In genomic region chr17:76281573-76282371, GRCh38 we compare ENCODE assay signal across 29 cellular contexts. TPM values are rescaled to one million over a fixed set of nuclear protein-coding genes. Genes with fewer than 3 reads are reported as not detected.
DNase-seq lines count a peak whose midpoint lies in the region; ATAC-seq and TF ChIP-seq lines count a peak whose summit lies in the region.
"Had no signal": no experiment of that assay in that cellular context is flagged by ENCODE, and none has a peak within 500 bp of the region (broad histone marks: within the 10 kb centered on the region; RNA-seq: fewer than 3 reads in every experiment).

No MANE protein-coding gene starts in this region.

- no peak overlapping the region for H4K8ac ChIP-seq in neuronal stem cell (ENCODE audit: low read depth, low read length)

- no peaks in the 10 kb centered on the region for H3K9me3 Mint-ChIP-seq in naive thymus-derived CD8-positive, alpha-beta T cell
- H3K9me3 Mint-ChIP-seq: activated CD8-positive, alpha-beta T cell treated with anti-CD3 and anti-CD28 coated beads for 36 hours; dendritic cell treated with granulocyte-macrophage colony-stimulating factor and Interleukin-4, amounts not matched to agents 40 ng/mL and 50 ng/mL, for 4 days; endodermal cell; H9; mesothelial cell of epicardium; stimulated activated naive B cell treated with anti-CD40 and anti-IgM and Interleukin-4, amounts not matched to agents 10 μg/mL and 1 μg/mL and 100 μg/mL, for 72 hours had no signal

- no peaks in the 10 kb centered on the region for H3K27me3 ChIP-seq in heart left ventricle
- H3K27me3 ChIP-seq in neuronal stem cell (ENCODE audit: control insufficient read depth in 3 of 3, insufficient read depth in 3 of 3, low read depth in 1 of 3, low read length in 3 of 3), result no peaks in the 10 kb centered on the region
- no peaks in the 10 kb centered on the region for H3K27me3 ChIP-seq in spleen (replicated peaks in 1 of 7)
- H3K27me3 ChIP-seq: BLaER1 treated with 17β-estradiol and CSF1 and Interleukin-3, amounts not matched to agents 10 nM and 100 nM; upper lobe of right lung had no signal

- H3K4me3 ChIP-seq in LNCaP clone FGC (ENCODE audit: low read depth, low read length) (no peak overlapping the region), heart left ventricle (no peak overlapping the region), neuronal stem cell (ENCODE audit: low read length in 2 of 2) (peak overlapping the region in 1 of 2 donors; percentile 52), spleen (no peak overlapping the region)
- H3K4me3 ChIP-seq: BLaER1 treated with 17β-estradiol and CSF1 and Interleukin-3, amounts not matched to agents 10 nM and 100 nM; skin epidermis; upper lobe of right lung had no signal

- TF ChIP-seq CTCF in LNCaP clone FGC (IDR thresholded peaks at IDR 0.05; ENCODE audit: control insufficient read depth, extremely low read depth, insufficient read depth) (no peak), heart left ventricle (IDR thresholded peaks at IDR 0.05) (no peak), spleen (IDR thresholded peaks at IDR 0.05 in 8 of 11, conservative IDR thresholded peaks at IDR 0.05 in 3 of 11) (no peak)

- peaks cover 10 to 16% (median 12%) of the 10 kb centered on the region in 4 donors for H3K4me1 Mint-ChIP-seq in naive thymus-derived CD8-positive, alpha-beta T cell
- H3K4me1 Mint-ChIP-seq: endodermal cell had no signal

- TF ChIP-seq POLR2A in heart left ventricle (IDR thresholded peaks at IDR 0.05), result no peak
- TF ChIP-seq POLR2A in spleen (IDR thresholded peaks at IDR 0.05), result no peak

- H3K9me3 ChIP-seq in heart left ventricle (no peaks in the 10 kb centered on the region), neuronal stem cell (replicated peaks in 1 of 2; ENCODE audit: control insufficient read depth in 2 of 2, insufficient read depth in 1 of 2, low read depth in 1 of 2, low read length in 2 of 2) (peaks cover 0 to 3% of the 10 kb centered on the region in 2 donors), spleen (no peaks in the 10 kb centered on the region)
- H3K9me3 ChIP-seq: BLaER1 treated with 17β-estradiol and CSF1 and Interleukin-3, amounts not matched to agents 10 nM and 100 nM; upper lobe of right lung had no signal

- no peak overlapping the region for H2BK5ac ChIP-seq in neuronal stem cell (ENCODE audit: low read length)

- H2AK5ac ChIP-seq in neuronal stem cell (ENCODE audit: low read depth, low read length), result peak overlapping the region; percentile 63

- no peak overlapping the region for H3K27ac Mint-ChIP-seq in naive thymus-derived CD8-positive, alpha-beta T cell
- H3K27ac Mint-ChIP-seq: activated CD8-positive, alpha-beta T cell treated with anti-CD3 and anti-CD28 coated beads for 36 hours; dendritic cell treated with granulocyte-macrophage colony-stimulating factor and Interleukin-4, amounts not matched to agents 40 ng/mL and 50 ng/mL, for 4 days; endodermal cell; mesothelial cell of epicardium; stimulated activated naive B cell treated with anti-CD40 and anti-IgM and Interleukin-4, amounts not matched to agents 10 μg/mL and 1 μg/mL and 100 μg/mL, for 72 hours had no signal

- no peak overlapping the region for H3K9ac ChIP-seq in neuronal stem cell (ENCODE audit: low read depth, low read length, poor library complexity)
- H3K9ac ChIP-seq: BLaER1 treated with 17β-estradiol and CSF1 and Interleukin-3, amounts not matched to agents 10 nM and 100 nM had no signal

- H3K36me3 Mint-ChIP-seq in naive thymus-derived CD8-positive, alpha-beta T cell, result no peaks in the 10 kb centered on the region
- H3K36me3 Mint-ChIP-seq: mesothelial cell of epicardium had no signal

- H2BK15ac ChIP-seq in neuronal stem cell (ENCODE audit: low read length), result peak overlapping the region; percentile 67

- no peak overlapping the region for H3K4ac ChIP-seq in neuronal stem cell (ENCODE audit: low read length)

- H3K18ac ChIP-seq in neuronal stem cell (ENCODE audit: low read length), result no peak overlapping the region

- no peak overlapping the region for H2BK120ac ChIP-seq in neuronal stem cell (ENCODE audit: low read depth, low read length)

- DNase-seq in LNCaP clone FGC (ENCODE audit: low read depth) (peak; percentile 86), NCI-H2196 treated with DMSO at 0.1 percent for 48 hours (lab: John Stamatoyannopoulos, UW; ENCODE audit: unreplicated experiment) (peak; percentile 53), heart left ventricle (no peak), neuronal stem cell (ENCODE audit: low spot score) (no peak), spleen (no peak), SW 1271 (lab: John Stamatoyannopoulos, UW) (no peak)
- no peak for DNase-seq in naive thymus-derived CD8-positive, alpha-beta T cell
- DNase-seq: activated CD4-positive, alpha-beta T cell treated with anti-CD3 and anti-CD28 coated beads for 1 hour; activated CD8-positive, alpha-beta T cell treated with anti-CD3 and anti-CD28 coated beads for 36 hours; activated gamma-delta T cell; central memory CD4-positive, alpha-beta T cell; endodermal cell; glutamatergic neuron; H9; islet precursor cell; NCI-H1436 treated with DMSO at 0.1 percent for 48 hours; NCI-H524; NK-92 treated with Interleukin-12 subunit alpha and Interleukin-12 subunit beta, amount 100 ng/mL, for 24 hours; nucleus accumbens; PC-3; SHP77; stimulated activated naive B cell treated with anti-CD40 and anti-IgM and Interleukin-4, amounts not matched to agents 10 μg/mL and 1 μg/mL and 100 μg/mL, for 72 hours; T-helper 2 cell; upper lobe of right lung had no signal

- H2AFZ ChIP-seq in neuronal stem cell (ENCODE audit: low read length), result no peak overlapping the region

- H3K4me1 ChIP-seq in heart left ventricle, result peaks cover 0 to 16% (median 5%) of the 10 kb centered on the region in 12 donors
- H3K4me1 ChIP-seq in neuronal stem cell (ENCODE audit: control insufficient read depth in 2 of 2, insufficient read depth in 1 of 2, low read depth in 1 of 2, low read length in 2 of 2), result peaks cover 0 to 6% of the 10 kb centered on the region in 2 donors
- peaks cover 0 to 11% (median 3%) of the 10 kb centered on the region in 6 donors for H3K4me1 ChIP-seq in spleen

- H2BK12ac ChIP-seq in neuronal stem cell (ENCODE audit: low read length), result no peak overlapping the region

- no peak overlapping the region for H3K14ac ChIP-seq in neuronal stem cell (ENCODE audit: low read length)

- H3K23ac ChIP-seq in neuronal stem cell (ENCODE audit: low read depth, low read length, poor library complexity), result peak overlapping the region; percentile 44

- POLR2A ChIA-PET in naive thymus-derived CD8-positive, alpha-beta T cell (lab: Charles Lee), result interaction anchor here (1.6 to 5.3 kb wide), 4 partner anchors 13 to 160 kb away, joined by 4 to 112 read pairs (median 28); no protein-coding TSS in a partner anchor

- H3K36me3 ChIP-seq in heart left ventricle (no peaks in the 10 kb centered on the region), neuronal stem cell (replicated peaks in 1 of 2; ENCODE audit: control insufficient read depth in 2 of 2, insufficient read depth in 2 of 2, low read length in 2 of 2) (peaks cover 4 to 7% of the 10 kb centered on the region in 2 donors), spleen (no peaks in the 10 kb centered on the region)
- H3K36me3 ChIP-seq: BLaER1 treated with 17β-estradiol and CSF1 and Interleukin-3, amounts not matched to agents 10 nM and 100 nM; upper lobe of right lung had no signal

- H4K91ac ChIP-seq in neuronal stem cell (ENCODE audit: low read depth, low read length, poor library complexity), result no peak overlapping the region

- peaks cover 5% of the 10 kb centered on the region for H3K79me1 ChIP-seq in neuronal stem cell (ENCODE audit: low read depth, low read length)

- ATAC-seq in heart left ventricle, result peak; percentile 38 to 51 (median 42)
- no peak for ATAC-seq in naive thymus-derived CD8-positive, alpha-beta T cell
- ATAC-seq in HG03280 (IDR thresholded peaks at IDR 0.05; ENCODE audit: unreplicated experiment), result no peak
- ATAC-seq: activated CD8-positive, alpha-beta T cell treated with anti-CD3 and anti-CD28 coated beads for 36 hours; PC-3; stimulated activated naive B cell treated with anti-CD40 and anti-IgM and Interleukin-4, amounts not matched to agents 10 μg/mL and 1 μg/mL and 100 μg/mL, for 72 hours; upper lobe of right lung had no signal

- H3K27ac ChIP-seq in heart left ventricle, result no peak overlapping the region
- no peak overlapping the region for H3K27ac ChIP-seq in neuronal stem cell (replicated peaks; ENCODE audit: low read length)
- H3K27ac ChIP-seq in spleen, result no peak overlapping the region
- H3K27ac ChIP-seq: BLaER1 treated with 17β-estradiol and CSF1 and Interleukin-3, amounts not matched to agents 10 nM and 100 nM; skin epidermis; upper lobe of right lung had no signal

- intact Hi-C loops in heart left ventricle (cut with DNase I) (loop anchor here in 3 of 10 donors (2.0 to 10.0 kb wide), 3 partner anchors 89 to 267 kb away; no protein-coding TSS in a partner anchor), spleen (cut with DNase I; ENCODE audit: low total_unique reads) (loop anchor here (2.0 kb wide), 1 partner anchor 163 kb away; no protein-coding TSS in a partner anchor)

- H3K4me2 ChIP-seq in neuronal stem cell (ENCODE audit: insufficient read depth, low read length, poor library complexity, severe bottlenecking), result no peak overlapping the region
- H3K4me2 ChIP-seq: BLaER1 treated with 17β-estradiol and CSF1 and Interleukin-3, amounts not matched to agents 10 nM and 100 nM had no signal

- 81 to 86% (median 85%) methylated on average over 13 to 23 of the region's 23 CpGs for WGBS in heart left ventricle, 4 donors
- WGBS in neuronal stem cell (ENCODE audit: extremely low coverage in 2 of 2, insufficient read length in 2 of 2, insufficient replicate concordance in 1 of 2), 2 donors, result no CpG with 5 or more reads among the region's 23 CpGs
- 89 to 95% (median 91%) methylated on average over 21 to 23 of the region's 23 CpGs for WGBS in spleen, 5 donors

- no peak overlapping the region for H3K4me3 Mint-ChIP-seq in naive thymus-derived CD8-positive, alpha-beta T cell
- H3K4me3 Mint-ChIP-seq: activated CD8-positive, alpha-beta T cell treated with anti-CD3 and anti-CD28 coated beads for 36 hours; dendritic cell treated with granulocyte-macrophage colony-stimulating factor and Interleukin-4, amounts not matched to agents 40 ng/mL and 50 ng/mL, for 4 days; endodermal cell; H9; mesothelial cell of epicardium; stimulated activated naive B cell treated with anti-CD40 and anti-IgM and Interleukin-4, amounts not matched to agents 10 μg/mL and 1 μg/mL and 100 μg/mL, for 72 hours had no signal

- H3K27me3 Mint-ChIP-seq in naive thymus-derived CD8-positive, alpha-beta T cell, result no peaks in the 10 kb centered on the region
- H3K27me3 Mint-ChIP-seq: activated CD8-positive, alpha-beta T cell treated with anti-CD3 and anti-CD28 coated beads for 36 hours; stimulated activated naive B cell treated with anti-CD40 and anti-IgM and Interleukin-4, amounts not matched to agents 10 μg/mL and 1 μg/mL and 100 μg/mL, for 72 hours had no signal

RNA-seq across cellular contexts. Expression of gene UBALD2, which starts 16.6 kb away (rescaled TPM):
- 10 to 100 TPM in 8 of 9 donors, 1 to 10 TPM in 1; 8.5 to 49.8 (median 24.5) TPM for total RNA-seq in heart left ventricle
- 10 to 100 TPM; 12.5 to 18.5 TPM for polyA plus RNA-seq in heart left ventricle
- 43.3 TPM for polyA plus RNA-seq in neuronal stem cell (2013, experiment 1 of 2)
- 46.8 TPM for polyA plus RNA-seq in neuronal stem cell (2013, experiment 2 of 2)
- total RNA-seq in naive thymus-derived CD8-positive, alpha-beta T cell, result 100 to 1,000 TPM; 111 to 122 TPM
- polyA plus RNA-seq in naive thymus-derived CD8-positive, alpha-beta T cell, result 1 to 10 TPM; 6.6 to 9.7 (median 8.2) TPM
- total RNA-seq in spleen, result 10 to 100 TPM; 28.9 to 91.3 (median 63.8) TPM
- 10 to 100 TPM; 42.5 to 54.7 (median 43.8) TPM for polyA plus RNA-seq in spleen

RNA-seq across cellular contexts. Expression of gene QRICH2, which starts 26.3 kb away (rescaled TPM):
- 1 to 10 TPM; 1.0 to 2.7 (median 1.6) TPM for total RNA-seq in heart left ventricle
- polyA plus RNA-seq in heart left ventricle, result 1 to 10 TPM; 2.1 to 2.7 TPM
- polyA plus RNA-seq in neuronal stem cell (2013, experiment 1 of 2), result 1.8 TPM
- polyA plus RNA-seq in neuronal stem cell (2013, experiment 2 of 2), result 1.6 TPM
- total RNA-seq in naive thymus-derived CD8-positive, alpha-beta T cell, result 1 to 10 TPM; 6.5 to 8.3 TPM
- under 1 TPM; 0.13 to 0.59 (median 0.23) TPM for polyA plus RNA-seq in naive thymus-derived CD8-positive, alpha-beta T cell
- total RNA-seq in spleen, result 1 to 10 TPM; 1.3 to 3.1 (median 2.7) TPM
- polyA plus RNA-seq in spleen, result 1 to 10 TPM; 2.4 to 2.7 (median 2.5) TPM

RNA-seq across cellular contexts. Expression of gene RNF157, which starts 41.5 kb away (rescaled TPM):
- total RNA-seq in heart left ventricle, result 1 to 10 TPM; 3.9 to 7.4 (median 5.2) TPM
- polyA plus RNA-seq in heart left ventricle, result 1 to 10 TPM; 3.6 to 5.5 TPM
- polyA plus RNA-seq in neuronal stem cell (2013, experiment 1 of 2), result 28.7 TPM
- polyA plus RNA-seq in neuronal stem cell (2013, experiment 2 of 2), result 29.6 TPM
- total RNA-seq in naive thymus-derived CD8-positive, alpha-beta T cell, result 10 to 100 TPM; 46.1 to 46.4 TPM
- 10 to 100 TPM in 2 of 3 donors, 1 to 10 TPM in 1; 4.9 to 29.4 (median 10.5) TPM for polyA plus RNA-seq in naive thymus-derived CD8-positive, alpha-beta T cell
- total RNA-seq in spleen, result 10 to 100 TPM in 3 of 7 donors, 1 to 10 TPM in 4; 6.8 to 13.0 (median 8.6) TPM
- polyA plus RNA-seq in spleen, result 1 to 10 TPM in 2 of 3 donors, under 1 TPM in 1; 0.89 to 2.0 (median 1.1) TPM

Comparison
In these comparisons a context has a peak if more than half of its experiments do, and no peak if none do; other contexts are left out.
1. DNase-seq: peak in LNCaP clone FGC (single experiment) and NCI-H2196 treated with DMSO at 0.1 percent for 48 hours (single experiment); none in heart left ventricle (0 of 5), neuronal stem cell (single experiment), naive thymus-derived CD8-positive, alpha-beta T cell (0 of 10), spleen (single experiment) and SW 1271 (0 of 2).
2. ATAC-seq: peak in heart left ventricle (4 of 4); none in naive thymus-derived CD8-positive, alpha-beta T cell (0 of 2) and HG03280 (single experiment).